16 cellular contexts compared by ENCODE assay signal in genomic region chr9:135342206-135343130, GRCh38.
DNase-seq lines count a peak whose midpoint lies in the region; ATAC-seq and TF ChIP-seq lines count a peak whose summit lies in the region.
"Had no signal": no experiment of that assay in that cellular context is flagged by ENCODE, and none has a peak within 500 bp of the region (broad histone marks: within the 10 kb centered on the region; RNA-seq: fewer than 3 reads in every experiment).

No MANE protein-coding gene starts in this region.

- H3K36me3 ChIP-seq in lower lobe of right lung (no peaks in the 10 kb centered on the region), aorta (ENCODE audit: control insufficient read depth in 1 of 2, insufficient read depth in 2 of 2, low read length in 1 of 2) (no peaks in the 10 kb centered on the region)

- H3K27ac ChIP-seq in H9 (ENCODE audit: insufficient read length, low read depth, low read length) (no peak overlapping the region), lower lobe of right lung (no peak overlapping the region), aorta (ENCODE audit: low read depth in 1 of 2, low read length in 2 of 2) (no peak overlapping the region)
- H3K27ac ChIP-seq: A549 had no signal

- no peaks in the 10 kb centered on the region for H3K9me3 ChIP-seq in H9 (ENCODE audit: control insufficient read depth, low read depth, low read length)
- no peaks in the 10 kb centered on the region for H3K9me3 ChIP-seq in lower lobe of right lung
- no peaks in the 10 kb centered on the region for H3K9me3 ChIP-seq in aorta (ENCODE audit: control insufficient read depth, low read length)
- H3K9me3 ChIP-seq: A549 had no signal

- intact Hi-C loops in lower lobe of right lung (cut with DNase I): no loop called here
- intact Hi-C loops in aorta (cut with DNase I): loop anchor here in 1 of 2 donors (5.0 kb wide), 1 partner anchor 255 kb away; the partner anchor contains the start of gene OLFM1

- H3K9me3 Mint-ChIP-seq in activated naive CD8-positive, alpha-beta T cell treated with anti-CD3 and anti-CD28 coated beads, Interleukin-2, amount 10 ng/mL, durations not matched to agents 7 days and 5 days: no peaks in the 10 kb centered on the region
- H3K9me3 Mint-ChIP-seq in activated naive CD8-positive, alpha-beta T cell treated with anti-CD3 and anti-CD28 coated beads, Interleukin-2, amount 50 U/mL, for 24 hours: no peaks in the 10 kb centered on the region
- no peaks in the 10 kb centered on the region; a peak in 1 of 5 replicates for H3K9me3 Mint-ChIP-seq in H9

- no peak overlapping the region for H2BK120ac ChIP-seq in H9 (ENCODE audit: low read depth, low read length, poor library complexity, severe bottlenecking)

- no peak overlapping the region for H4K91ac ChIP-seq in H9 (ENCODE audit: insufficient read length, low read depth, low read length)

- H3K14ac ChIP-seq in H9 (ENCODE audit: insufficient read depth, low read length): peak overlapping the region; percentile 8; the same call in 1 of the 2 replicates

- H3K23ac ChIP-seq in H9 (ENCODE audit: insufficient read length, low read depth, low read length): no peak overlapping the region

- no peak overlapping the region for H3K4me3 Mint-ChIP-seq in activated naive CD8-positive, alpha-beta T cell treated with anti-CD3 and anti-CD28 coated beads, Interleukin-2, amount 10 ng/mL, durations not matched to agents 7 days and 5 days
- H3K4me3 Mint-ChIP-seq in activated naive CD8-positive, alpha-beta T cell treated with anti-CD3 and anti-CD28 coated beads, Interleukin-2, amount 50 U/mL, for 24 hours: no peak overlapping the region
- no peak overlapping the region for H3K4me3 Mint-ChIP-seq in H9
- H3K4me3 Mint-ChIP-seq: CD4-positive, CD25-positive, alpha-beta regulatory T cell had no signal

- H3K4me2 ChIP-seq in H9 (ENCODE audit: insufficient read depth, insufficient read length, low read length): no peak overlapping the region
- H3K4me2 ChIP-seq: A549 had no signal

- peak; percentile 20 for DNase-seq in activated naive CD8-positive, alpha-beta T cell treated with anti-CD3 and anti-CD28 coated beads, Interleukin-2, amount 10 ng/mL, durations not matched to agents 7 days and 5 days
- DNase-seq in activated naive CD8-positive, alpha-beta T cell treated with anti-CD3 and anti-CD28 coated beads, Interleukin-2, amount 50 U/mL, for 24 hours: no peak
- no peak for DNase-seq in H9
- DNase-seq in lower lobe of right lung: peak; percentile 33
- peak; percentile 30 to 61 for DNase-seq in aorta
- no peak for DNase-seq in islet precursor cell
- no peak for DNase-seq in nucleus accumbens (lab: John Stamatoyannopoulos, UW)
- DNase-seq: CD4-positive, CD25-positive, alpha-beta regulatory T cell; EL; NCI-H2029; NCI-H2171; NCI-H748 treated with DMSO at 0.1 percent for 48 hours; OCI-M1 had no signal

- ATAC-seq in activated naive CD8-positive, alpha-beta T cell treated with anti-CD3 and anti-CD28 coated beads, Interleukin-2, amount 10 ng/mL, durations not matched to agents 7 days and 5 days (ENCODE audit: low read depth): no peak
- ATAC-seq in activated naive CD8-positive, alpha-beta T cell treated with anti-CD3 and anti-CD28 coated beads, Interleukin-2, amount 50 U/mL, for 24 hours: no peak
- ATAC-seq in lower lobe of right lung (no peak), aorta (ENCODE audit: low FRiP score) (no peak)
- ATAC-seq: A549, HCT116 had no signal

- H4K5ac ChIP-seq in H9 (ENCODE audit: insufficient read length, low read depth, low read length): no peak overlapping the region

- no peak overlapping the region for H2AFZ ChIP-seq in H9 (ENCODE audit: low read length)

- no peak overlapping the region for H2BK5ac ChIP-seq in H9 (ENCODE audit: insufficient read length, low read length)

- H3K4ac ChIP-seq in H9 (ENCODE audit: low read depth, low read length): no peak overlapping the region; the same call in 1 of the 2 replicates

- no peaks in the 10 kb centered on the region for H3K36me3 Mint-ChIP-seq in activated naive CD8-positive, alpha-beta T cell treated with anti-CD3 and anti-CD28 coated beads, Interleukin-2, amount 10 ng/mL, durations not matched to agents 7 days and 5 days
- H3K36me3 Mint-ChIP-seq in activated naive CD8-positive, alpha-beta T cell treated with anti-CD3 and anti-CD28 coated beads, Interleukin-2, amount 50 U/mL, for 24 hours (ENCODE audit: low read depth): no peaks in the 10 kb centered on the region
- no peaks in the 10 kb centered on the region; a peak in 1 of 7 replicates for H3K36me3 Mint-ChIP-seq in H9 (ENCODE audit: insufficient read depth in 1 of 3, low read depth in 3 of 3)
- H3K36me3 Mint-ChIP-seq: CD4-positive, CD25-positive, alpha-beta regulatory T cell had no signal

- no peak overlapping the region for H3K9ac ChIP-seq in H9 (ENCODE audit: extremely low read depth, insufficient read length, low read length)

- H4K8ac ChIP-seq in H9 (replicated peaks; ENCODE audit: insufficient read length, low read depth, low read length): no peak overlapping the region

- TF ChIP-seq CTCF in H9 (conservative IDR thresholded peaks at IDR 0.05): no peak
- no peak for TF ChIP-seq CTCF in lower lobe of right lung (IDR thresholded peaks at IDR 0.05)

- H2BK20ac ChIP-seq in H9 (ENCODE audit: low read depth, low read length, poor library complexity, severe bottlenecking): no peak overlapping the region

- no peak overlapping the region for H2BK15ac ChIP-seq in H9 (ENCODE audit: low read depth, low read length)

- H3K79me2 ChIP-seq in H9 (ENCODE audit: insufficient read depth, low read length): no peaks in the 10 kb centered on the region

- no peaks in the 10 kb centered on the region for H3K23me2 ChIP-seq in H9 (ENCODE audit: insufficient read length, low read depth, low read length, poor library complexity, severe bottlenecking)

- H3K79me1 ChIP-seq in H9 (ENCODE audit: insufficient read depth, low read depth, low read length, poor library complexity, severe bottlenecking): no peaks in the 10 kb centered on the region

- H3K27ac Mint-ChIP-seq in activated naive CD8-positive, alpha-beta T cell treated with anti-CD3 and anti-CD28 coated beads, Interleukin-2, amount 10 ng/mL, durations not matched to agents 7 days and 5 days: no peak overlapping the region
- no peak overlapping the region for H3K27ac Mint-ChIP-seq in activated naive CD8-positive, alpha-beta T cell treated with anti-CD3 and anti-CD28 coated beads, Interleukin-2, amount 50 U/mL, for 24 hours
- peak overlapping the region in 1 of 3 experiments; percentile 84; a peak in 1 of 7 replicates for H3K27ac Mint-ChIP-seq in H9
- H3K27ac Mint-ChIP-seq: CD4-positive, CD25-positive, alpha-beta regulatory T cell had no signal

- H2AK5ac ChIP-seq in H9 (ENCODE audit: insufficient read length, low read length): no peak overlapping the region

- H3K56ac ChIP-seq in H9 (ENCODE audit: insufficient read length, low read depth, low read length): no peak overlapping the region

- H3K27me3 ChIP-seq in H9 (ENCODE audit: insufficient read depth, low read length): no peaks in the 10 kb centered on the region
- peaks cover 32% of the 10 kb centered on the region for H3K27me3 ChIP-seq in lower lobe of right lung (ENCODE audit: low read depth)
- no peaks in the 10 kb centered on the region for H3K27me3 ChIP-seq in aorta (ENCODE audit: control insufficient read depth in 1 of 2, insufficient read depth in 2 of 2, low read length in 1 of 2)

- no peaks in the 10 kb centered on the region for H3K4me1 Mint-ChIP-seq in activated naive CD8-positive, alpha-beta T cell treated with anti-CD3 and anti-CD28 coated beads, Interleukin-2, amount 10 ng/mL, durations not matched to agents 7 days and 5 days
- no peaks in the 10 kb centered on the region for H3K4me1 Mint-ChIP-seq in activated naive CD8-positive, alpha-beta T cell treated with anti-CD3 and anti-CD28 coated beads, Interleukin-2, amount 50 U/mL, for 24 hours
- H3K4me1 Mint-ChIP-seq in H9: peaks cover 37 to 55% of the 10 kb centered on the region in 2 experiments
- H3K4me1 Mint-ChIP-seq: CD4-positive, CD25-positive, alpha-beta regulatory T cell had no signal

- no peaks in the 10 kb centered on the region for H4K20me1 ChIP-seq in H9 (ENCODE audit: control insufficient read depth, insufficient read depth, insufficient read length)

- H3K18ac ChIP-seq in H9 (ENCODE audit: insufficient read length, low read depth, low read length): no peak overlapping the region

- POLR2A ChIA-PET in activated naive CD8-positive, alpha-beta T cell treated with anti-CD3 and anti-CD28 coated beads, Interleukin-2, amount 10 ng/mL, durations not matched to agents 7 days and 5 days (lab: Charles Lee): no interaction called here

- no peak overlapping the region for H2BK12ac ChIP-seq in H9 (ENCODE audit: insufficient read length, low read depth, low read length)

- H3K4me3 ChIP-seq in lower lobe of right lung (no peak overlapping the region), aorta (ENCODE audit: low read length in 2 of 2) (no peak overlapping the region)
- H3K4me3 ChIP-seq: A549, K562 had no signal

- H3K27me3 Mint-ChIP-seq in activated naive CD8-positive, alpha-beta T cell treated with anti-CD3 and anti-CD28 coated beads, Interleukin-2, amount 10 ng/mL, durations not matched to agents 7 days and 5 days: peaks cover 9% of the 10 kb centered on the region
- H3K27me3 Mint-ChIP-seq in activated naive CD8-positive, alpha-beta T cell treated with anti-CD3 and anti-CD28 coated beads, Interleukin-2, amount 50 U/mL, for 24 hours: no peaks in the 10 kb centered on the region
- H3K27me3 Mint-ChIP-seq in H9 (ENCODE audit: low read depth): no peaks in the 10 kb centered on the region
- H3K27me3 Mint-ChIP-seq: CD4-positive, CD25-positive, alpha-beta regulatory T cell had no signal

- H3K4me1 ChIP-seq in H9 (ENCODE audit: insufficient read depth, low read length) (0 out of 2 replicates have a peak, but pooled peaks cover 3% of the 10 kb centered on the region), lower lobe of right lung (peaks cover 4% of the 10 kb centered on the region), aorta (ENCODE audit: control insufficient read depth in 1 of 2, insufficient read depth in 2 of 2, low read length in 2 of 2) (no peaks in the 10 kb centered on the region)
- H3K4me1 ChIP-seq: A549 had no signal

- WGBS in H9 (ENCODE audit: extremely low coverage, insufficient read length, low lambda C conversion rate): no CpG with 5 or more reads among the region's 23 CpGs
- 71 to 73% methylated on average over 23 of the region's 23 CpGs for WGBS in aorta, 2 donors

- no peak overlapping the region for H3T11ph ChIP-seq in H9 (ENCODE audit: low read length)

Comparison
In these comparisons a context has a peak if more than half of its experiments do, and no peak if none do; other contexts are left out.
1. DNase-seq: peak in activated naive CD8-positive, alpha-beta T cell treated with anti-CD3 and anti-CD28 coated beads, Interleukin-2, amount 10 ng/mL, durations not matched to agents 7 days and 5 days (single experiment), lower lobe of right lung (single experiment) and aorta (2 of 2); none in activated naive CD8-positive, alpha-beta T cell treated with anti-CD3 and anti-CD28 coated beads, Interleukin-2, amount 50 U/mL, for 24 hours (single experiment), H9 (single experiment), islet precursor cell (single experiment) and nucleus accumbens (0 of 56).